Comparison of ENCODE assay signal across 1 cellular context in genomic region chr16:78973041-78973440, GRCh38.
TF ChIP-seq lines count a peak whose summit lies in the region.

No MANE protein-coding gene starts in this region.

TF ChIP-seq in GM23338, 12 proteins besides CTCF, POLR2A, EP300 and RAD21 (continued from another document):
- TF ChIP-seq STAT1 (IDR thresholded peaks at IDR 0.05; ENCODE audit: unreplicated experiment) (no peak), ZNF462 (CRISPR knock-in tag; IDR thresholded peaks at IDR 0.05) (no peak), ZNF114 (CRISPR knock-in tag; IDR thresholded peaks at IDR 0.05) (no peak), EZH2phosphoT487 (IDR thresholded peaks at IDR 0.05; ENCODE audit: unreplicated experiment) (no peak), ZNF331 (CRISPR knock-in tag; IDR thresholded peaks at IDR 0.05; ENCODE audit: low read depth) (no peak)
- TF ChIP-seq, protein P1, sequence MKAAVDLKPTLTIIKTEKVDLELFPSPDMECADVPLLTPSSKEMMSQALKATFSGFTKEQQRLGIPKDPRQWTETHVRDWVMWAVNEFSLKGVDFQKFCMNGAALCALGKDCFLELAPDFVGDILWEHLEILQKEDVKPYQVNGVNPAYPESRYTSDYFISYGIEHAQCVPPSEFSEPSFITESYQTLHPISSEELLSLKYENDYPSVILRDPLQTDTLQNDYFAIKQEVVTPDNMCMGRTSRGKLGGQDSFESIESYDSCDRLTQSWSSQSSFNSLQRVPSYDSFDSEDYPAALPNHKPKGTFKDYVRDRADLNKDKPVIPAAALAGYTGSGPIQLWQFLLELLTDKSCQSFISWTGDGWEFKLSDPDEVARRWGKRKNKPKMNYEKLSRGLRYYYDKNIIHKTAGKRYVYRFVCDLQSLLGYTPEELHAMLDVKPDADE (IDR thresholded peaks at IDR 0.05), result no peak
